In genomic region chr1:66533804-66534745, GRCh38 we compare ENCODE assay signal across 7 cellular contexts. TPM values are rescaled to one million over a fixed set of nuclear protein-coding genes. Genes with fewer than 3 reads are reported as not detected.
A peak's percentile ranks its signal among the peaks of the same experiment; 100 is the strongest.
DNase-seq lines count a peak whose midpoint lies in the region; ATAC-seq and TF ChIP-seq lines count a peak whose summit lies in the region.

Gene SGIP1 (plus strand): TSS chr1:66534153. CDS start chr1:66534359, 206 bp downstream.

- H3K4me1 ChIP-seq in SJCRH30: 0 out of 2 replicates have a peak, but pooled peaks cover 3% of the 10 kb centered on the region
- peaks cover 19% of the 10 kb centered on the region for H3K4me1 ChIP-seq in endodermal cell (ENCODE audit: control insufficient read depth, insufficient read depth, low read length)
- peaks cover 6% of the 10 kb centered on the region for H3K4me1 ChIP-seq in stomach smooth muscle (ENCODE audit: control insufficient read depth, insufficient read depth, low read length)

- peak within 1 kb of the TSS; percentile 87 for H3K27ac Mint-ChIP-seq in endodermal cell

- 21 to 37% methylated on average over 12 to 25 of the region's 25 CpGs for WGBS in endodermal cell (ENCODE audit: insufficient coverage in 1 of 2, insufficient read length in 1 of 2), 2 experiments

- H3K9me3 ChIP-seq in SJCRH30 (replicated peaks) (no peaks in the 10 kb centered on the region), endodermal cell (ENCODE audit: control insufficient read depth, low read length) (no peaks in the 10 kb centered on the region), stomach smooth muscle (ENCODE audit: control insufficient read depth in 2 of 2, low read length in 2 of 2) (no peaks in the 10 kb centered on the region)

- no peak for ATAC-seq in HG03108 (IDR thresholded peaks at IDR 0.05; ENCODE audit: unreplicated experiment)
- ATAC-seq in HG02884 (IDR thresholded peaks at IDR 0.05; ENCODE audit: unreplicated experiment): no peak

- peaks cover 25% of the 10 kb centered on the region for H3K4me1 Mint-ChIP-seq in endodermal cell

- peak within 1 kb of the TSS; percentile 61 for H3K9ac ChIP-seq in endodermal cell (ENCODE audit: extremely low read depth, low read length, poor library complexity, severe bottlenecking)
- peak within 1 kb of the TSS; percentile 67 to 71 for H3K9ac ChIP-seq in stomach smooth muscle (ENCODE audit: low read length in 2 of 2)

- H3K27me3 ChIP-seq in H7 (ENCODE audit: control insufficient read depth, insufficient read depth, low read length): peaks cover 14% of the 10 kb centered on the region; the same call in 1 of the 2 replicates
- no peaks in the 10 kb centered on the region for H3K27me3 ChIP-seq in SJCRH30
- H3K27me3 ChIP-seq in endodermal cell (ENCODE audit: control insufficient read depth, insufficient read depth, low read length, poor library complexity, severe bottlenecking): peaks cover 6% of the 10 kb centered on the region
- H3K27me3 ChIP-seq in stomach smooth muscle (ENCODE audit: control insufficient read depth in 1 of 2, insufficient read depth in 2 of 2, low read length in 2 of 2): no peaks in the 10 kb centered on the region

- peak within 1 kb of the TSS; percentile 72 for H3K4me3 Mint-ChIP-seq in endodermal cell

- H3K27ac ChIP-seq in SJCRH30 (no peak within 1 kb of the TSS), endodermal cell (ENCODE audit: low read depth, low read length) (peak within 1 kb of the TSS; percentile 41), stomach smooth muscle (ENCODE audit: low read length) (peak within 1 kb of the TSS; percentile 56)

- TF ChIP-seq CTCF in endodermal cell (conservative IDR thresholded peaks at IDR 0.05): no peak

- H3K36me3 Mint-ChIP-seq in endodermal cell (ENCODE audit: low read depth): no peaks in the 10 kb centered on the region

- peak; percentile 72 for DNase-seq in H7
- DNase-seq in SJCRH30: peak; percentile 5 to 16
- peak; percentile 94 for DNase-seq in endodermal cell
- peak; percentile 89 to 92 for DNase-seq in lung microvascular endothelial cell (ENCODE audit: low read depth in 2 of 2)

- H3K4me3 ChIP-seq in H7 (ENCODE audit: insufficient read depth, low read depth, low read length) (peak within 1 kb of the TSS; percentile 54), SJCRH30 (peak within 1 kb of the TSS; percentile 40), endodermal cell (ENCODE audit: low read length) (peak within 1 kb of the TSS; percentile 87), stomach smooth muscle (ENCODE audit: low read length in 2 of 2) (peak within 1 kb of the TSS; percentile 72 to 76)

- no peaks in the 10 kb centered on the region for H3K9me3 Mint-ChIP-seq in endodermal cell

- peaks cover 13% of the 10 kb centered on the region for H3K27me3 Mint-ChIP-seq in endodermal cell (ENCODE audit: insufficient read depth)

- H3K36me3 ChIP-seq in H7 (replicated peaks; ENCODE audit: control insufficient read depth, insufficient read depth, low read length) (no peaks in the 10 kb centered on the region), SJCRH30 (no peaks in the 10 kb centered on the region), endodermal cell (ENCODE audit: control insufficient read depth, insufficient read depth, low read length) (no peaks in the 10 kb centered on the region), stomach smooth muscle (ENCODE audit: control insufficient read depth in 2 of 2, insufficient read depth in 2 of 2, low read length in 2 of 2) (no peaks in the 10 kb centered on the region)

RNA-seq across cellular contexts. Expression of gene SGIP1, which starts in this region (rescaled TPM):
- 0.14 TPM in 1 of 2 replicates, not detected in the other for total RNA-seq in H7 (2014; rRNA removed; shearing (Covaris generic))
- 0.05 and 0.18 TPM in 2 replicates for total RNA-seq in SJCRH30 (2014; rRNA removed; shearing (Covaris generic))
- total RNA-seq in endodermal cell: 1 to 10 TPM; 3.8 to 9.4 TPM
- polyA plus RNA-seq in endodermal cell (2013, experiment 1 of 2): 6.1 TPM
- 5.3 TPM for polyA plus RNA-seq in endodermal cell (2013, experiment 2 of 2)
- total RNA-seq in lung microvascular endothelial cell: 22.9 and 34.1 TPM in 2 replicates

Comparison
In these comparisons a context has a peak if more than half of its experiments do, and no peak if none do; other contexts are left out.
1. Peak in DNase-seq and H3K4me3 ChIP-seq in H7; RNA of the gene not detected or under 1 TPM.
2. Peak in DNase-seq and H3K4me3 ChIP-seq in SJCRH30; RNA of the gene not detected or under 1 TPM.
3. DNase-seq: peak in every context shown above with its lines; median percentile 94 in endodermal cell; 90 in lung microvascular endothelial cell; 72 in H7; 10 in SJCRH30.